ENCODE assay signal across 1 cellular context in the genomic region with DNA sequence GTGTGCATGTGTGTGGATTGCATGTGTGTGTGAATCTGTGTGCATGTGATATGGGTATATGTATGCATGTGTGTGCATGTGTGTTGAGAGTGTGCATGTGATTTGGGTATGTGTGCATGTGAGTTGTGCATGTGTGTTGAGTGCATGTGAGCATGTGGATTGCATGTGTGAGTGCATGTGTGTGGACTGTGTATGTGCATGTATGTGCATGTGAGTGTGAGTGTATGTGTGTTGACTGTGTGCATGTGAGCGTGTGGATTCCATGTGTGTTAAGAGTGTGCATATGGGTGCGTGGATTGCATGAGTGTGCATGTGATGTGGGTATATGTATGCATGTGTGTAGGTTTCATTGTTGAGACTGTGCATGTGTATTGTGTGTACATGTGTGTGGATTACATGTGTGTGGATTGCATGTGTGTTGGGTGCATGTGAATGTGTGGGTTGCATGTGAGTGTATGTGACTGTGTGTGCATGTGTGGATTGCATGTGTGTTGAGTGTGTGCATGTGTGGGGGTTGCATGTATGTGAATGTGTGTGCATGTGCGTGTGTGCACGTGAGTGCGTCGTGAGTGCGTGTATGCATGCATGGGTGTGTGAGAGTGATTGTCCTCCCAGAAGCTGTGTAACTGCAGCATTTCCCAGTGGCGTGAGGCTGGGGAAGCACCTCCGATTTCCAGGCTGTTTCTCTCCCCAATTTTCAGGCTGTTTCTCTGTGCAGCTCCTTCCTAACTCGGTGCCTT.
TF ChIP-seq lines count a peak whose summit lies in the region.

No MANE protein-coding gene starts in this region.

TF ChIP-seq in A549, 52 proteins besides CTCF, POLR2A, EP300 and RAD21:
- TF ChIP-seq MAFK (IDR thresholded peaks at IDR 0.05; ENCODE audit: partially characterized antibody) (no peak), ESRRA (IDR thresholded peaks at IDR 0.05; ENCODE audit: borderline replicate concordance, low read length) (no peak)
TF ChIP-seq in A549: peak in this region for 0.
